19 cellular contexts compared by ENCODE assay signal in the genomic region with DNA sequence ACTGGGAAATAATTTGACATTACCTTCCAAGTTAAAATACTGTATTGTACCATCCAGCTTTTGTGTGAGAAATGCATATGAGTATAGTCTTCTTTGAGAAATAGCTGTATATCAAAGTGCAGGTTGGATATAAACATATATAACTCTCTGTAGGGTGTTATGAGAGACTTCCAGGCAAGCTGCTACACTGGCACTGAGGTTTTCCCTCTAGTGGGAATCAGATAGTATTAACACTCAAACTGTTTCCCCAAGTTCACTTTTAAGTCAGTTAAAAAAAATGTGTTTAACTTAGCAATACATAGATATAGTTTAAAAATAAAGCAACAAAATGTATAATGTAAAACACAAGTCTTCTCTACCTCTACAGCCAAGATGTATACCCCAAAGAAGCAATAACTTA.
DNase-seq lines count a peak whose midpoint lies in the region; ATAC-seq and TF ChIP-seq lines count a peak whose summit lies in the region.
"Had no signal": no experiment of that assay in that cellular context is flagged by ENCODE, and none has a peak within 500 bp of the region (broad histone marks: within the 10 kb centered on the region; RNA-seq: fewer than 3 reads in every experiment).

No MANE protein-coding gene starts in this region.

- TF ChIP-seq EP300 in gastroesophageal sphincter (IDR thresholded peaks at IDR 0.05), result no peak

- H3K36me3 Mint-ChIP-seq in CD4-positive, alpha-beta memory T cell, result no peaks in the 10 kb centered on the region
- H3K36me3 Mint-ChIP-seq: activated naive CD4-positive, alpha-beta T cell treated with anti-CD3 and anti-CD28 coated beads, Interleukin-2, amount 50 U/mL, for 24 hours had no signal

- ATAC-seq in IMR-90 (ENCODE audit: low read depth), result 0 out of 2 replicates have a peak, but pooled peaks have one; percentile 21
- no peak for ATAC-seq in stimulated activated naive CD8-positive, alpha-beta T cell treated with anti-CD3 and anti-CD28 coated beads, Interleukin-15, Interleukin-2, amounts not matched to agents 100 U/mL and 50 U/mL, for 24 hours
- no peak for ATAC-seq in HG02571 (IDR thresholded peaks at IDR 0.05; ENCODE audit: unreplicated experiment)
- ATAC-seq in gastroesophageal sphincter, result no peak
- ATAC-seq: heart right ventricle, left colon had no signal

- no peak overlapping the region for H4K8ac ChIP-seq in IMR-90 (ENCODE audit: low read depth in 2 of 2, low read length in 2 of 2)

- no peak overlapping the region for H4K5ac ChIP-seq in IMR-90 (ENCODE audit: low read depth, low read length)

- H2BK5ac ChIP-seq in IMR-90 (ENCODE audit: low read depth, low read length, poor library complexity, severe bottlenecking), result no peak overlapping the region

- H3K4ac ChIP-seq in IMR-90 (ENCODE audit: low read depth, low read length), result no peak overlapping the region

- H3K23ac ChIP-seq in IMR-90 (ENCODE audit: low read depth, low read length), result no peak overlapping the region

- no peaks in the 10 kb centered on the region for H3K27me3 Mint-ChIP-seq in CD4-positive, alpha-beta memory T cell
- H3K27me3 Mint-ChIP-seq: activated naive CD4-positive, alpha-beta T cell treated with anti-CD3 and anti-CD28 coated beads, Interleukin-2, amount 50 U/mL, for 24 hours had no signal

- BruUV-seq in IMR-90 (replicated peaks; lab: Mats Ljungman, UMichigan), result no TSS peak

- H3K4me3 Mint-ChIP-seq in CD4-positive, alpha-beta memory T cell, result no peak overlapping the region
- H3K4me3 Mint-ChIP-seq: activated naive CD4-positive, alpha-beta T cell treated with anti-CD3 and anti-CD28 coated beads, Interleukin-2, amount 50 U/mL, for 24 hours had no signal

- H3K27me3 ChIP-seq in BJ (ENCODE audit: control insufficient read depth, insufficient read depth, low read length) (no peaks in the 10 kb centered on the region), IMR-90 (ENCODE audit: control insufficient read depth, insufficient read depth, low read length) (peaks cover 2% of the 10 kb centered on the region), adipocyte (replicated peaks; ENCODE audit: control insufficient read depth, insufficient read depth, low read length) (no peaks in the 10 kb centered on the region), kidney epithelial cell (ENCODE audit: control insufficient read depth, insufficient read depth, low read length) (no peaks in the 10 kb centered on the region), gastroesophageal sphincter (no peaks in the 10 kb centered on the region)
- H3K27me3 ChIP-seq in CD4-positive, alpha-beta memory T cell (ENCODE audit: insufficient read depth, low read length), result no peaks in the 10 kb centered on the region
- H3K27me3 ChIP-seq: BLaER1, heart right ventricle, testis had no signal

- no peak overlapping the region; the same call in 1 of the 2 replicates for H3K4me3 ChIP-seq in BJ (ENCODE audit: low read depth, low read length)
- no peak overlapping the region for H3K4me3 ChIP-seq in IMR-90 (ENCODE audit: insufficient read depth, low read depth, low read length)
- H3K4me3 ChIP-seq in adipocyte (ENCODE audit: low read length), result peak overlapping the region; percentile 65
- H3K4me3 ChIP-seq in kidney epithelial cell (ENCODE audit: low read depth, low read length), result no peak overlapping the region
- no peak overlapping the region for H3K4me3 ChIP-seq in CD4-positive, alpha-beta memory T cell (ENCODE audit: low read length in 2 of 2)
- no peak overlapping the region for H3K4me3 ChIP-seq in gastroesophageal sphincter
- H3K4me3 ChIP-seq: BLaER1, prostate gland, testis had no signal

- H2BK120ac ChIP-seq in IMR-90 (ENCODE audit: low read depth, low read length), result no peak overlapping the region

- no peak overlapping the region for H2BK15ac ChIP-seq in IMR-90 (ENCODE audit: low read depth, low read length)

- no peak overlapping the region for H3K56ac ChIP-seq in IMR-90 (ENCODE audit: extremely low read depth, insufficient read depth, low read length)

- no peak overlapping the region for H3K9ac ChIP-seq in IMR-90 (ENCODE audit: low read depth, low read length)
- H3K9ac ChIP-seq in adipocyte (ENCODE audit: low read length), result peak overlapping the region; percentile 58
- H3K9ac ChIP-seq: BLaER1 had no signal

- no peak overlapping the region for H3K18ac ChIP-seq in IMR-90 (ENCODE audit: low read depth, low read length)

- H3K9me3 ChIP-seq in IMR-90 (ENCODE audit: control insufficient read depth, insufficient read depth, low read length), result no peaks in the 10 kb centered on the region
- H3K9me3 ChIP-seq in adipocyte (ENCODE audit: control insufficient read depth, low read length), result peaks cover 5% of the 10 kb centered on the region
- no peaks in the 10 kb centered on the region for H3K9me3 ChIP-seq in CD4-positive, alpha-beta memory T cell (ENCODE audit: control insufficient read depth in 1 of 2, low read length in 2 of 2)
- H3K9me3 ChIP-seq in gastroesophageal sphincter, result no peaks in the 10 kb centered on the region
- H3K9me3 ChIP-seq: BLaER1, heart right ventricle, prostate gland, testis had no signal

- H3K36me3 ChIP-seq in BJ (ENCODE audit: control insufficient read depth, insufficient read depth, low read length) (no peaks in the 10 kb centered on the region), IMR-90 (ENCODE audit: control insufficient read depth, insufficient read depth, low read length) (no peaks in the 10 kb centered on the region), adipocyte (ENCODE audit: control insufficient read depth, insufficient read depth, low read length, severe bottlenecking) (no peaks in the 10 kb centered on the region), kidney epithelial cell (ENCODE audit: control insufficient read depth, insufficient read depth, low read length) (no peaks in the 10 kb centered on the region), gastroesophageal sphincter (no peaks in the 10 kb centered on the region)
- H3K36me3 ChIP-seq in CD4-positive, alpha-beta memory T cell (ENCODE audit: insufficient read depth, low read length), result no peaks in the 10 kb centered on the region
- H3K36me3 ChIP-seq: BLaER1, heart right ventricle, prostate gland had no signal

- in situ Hi-C loops in IMR-90 (cut with MboI; ENCODE audit: low sequenced_read_pairs), result no loop called here

- H4K91ac ChIP-seq in IMR-90 (ENCODE audit: insufficient read depth, low read depth, low read length), result no peak overlapping the region

- no peak overlapping the region for H3K14ac ChIP-seq in IMR-90 (replicated peaks; ENCODE audit: low read depth, low read length)

- intact Hi-C loops in IMR-90 (cut with micrococcal nuclease), result no loop called here
- intact Hi-C loops in CD4-positive, alpha-beta memory T cell (cut with micrococcal nuclease), result no loop called here

- peak overlapping the region; percentile 70 for H3K4me2 ChIP-seq in IMR-90 (ENCODE audit: low read depth, low read length)
- H3K4me2 ChIP-seq: BLaER1 had no signal

- no peak overlapping the region for H2BK20ac ChIP-seq in IMR-90 (ENCODE audit: low read depth, low read length)

- CTCF ChIA-PET in BJ (lab: Yijun Ruan, JAX) (no interaction called here), IMR-90 (lab: Yijun Ruan, JAX) (interaction anchor here (1.2 kb wide), 1 partner anchor 8 kb away, joined by 3 read pairs; no protein-coding TSS in a partner anchor)
- CTCF ChIA-PET in CD4-positive, alpha-beta memory T cell (lab: Charles Lee; ENCODE audit: partially characterized antibody), result no interaction called here

- H3K27ac Mint-ChIP-seq in CD4-positive, alpha-beta memory T cell, result no peak overlapping the region
- H3K27ac Mint-ChIP-seq: activated naive CD4-positive, alpha-beta T cell treated with anti-CD3 and anti-CD28 coated beads, Interleukin-2, amount 50 U/mL, for 24 hours had no signal

- H3K27ac ChIP-seq in IMR-90 (ENCODE audit: insufficient read depth, low read length) (no peak overlapping the region), gastroesophageal sphincter (no peak overlapping the region)
- no peak overlapping the region for H3K27ac ChIP-seq in CD4-positive, alpha-beta memory T cell (ENCODE audit: low read depth, low read length)
- H3K27ac ChIP-seq: BLaER1, heart right ventricle, prostate gland, testis had no signal

- DNase-seq in BJ (ENCODE audit: low read depth) (no peak), IMR-90 (peak; percentile 1), adipocyte (ENCODE audit: low read depth) (peak; percentile 34), kidney epithelial cell (ENCODE audit: low read depth) (no peak)
- no peak for DNase-seq in CD4-positive, alpha-beta memory T cell
- no peak for DNase-seq in stimulated activated naive CD8-positive, alpha-beta T cell treated with anti-CD3 and anti-CD28 coated beads, Interleukin-15, Interleukin-2, amounts not matched to agents 100 U/mL and 50 U/mL, for 24 hours
- DNase-seq: activated CD4-positive, CD25-positive, alpha-beta regulatory T cell treated with anti-CD3 and anti-CD28 coated beads, Interleukin-2, amount 50 U/mL, for 72 hours; activated CD8-positive, alpha-beta memory T cell treated with anti-CD3 and anti-CD28 coated beads, Interleukin-2, amount 50 U/mL, for 4 hours; central memory CD4-positive, alpha-beta T cell; heart right ventricle; left colon; NCI-H1092 treated with DMSO at 0.1 percent for 48 hours; NCI-H446 treated with DMSO at 0.1 percent for 48 hours; testis had no signal

- no peak overlapping the region for H2AK9ac ChIP-seq in IMR-90 (replicated peaks; ENCODE audit: low read depth, low read length, poor library complexity)

- no peaks in the 10 kb centered on the region for H3K4me1 Mint-ChIP-seq in CD4-positive, alpha-beta memory T cell
- H3K4me1 Mint-ChIP-seq: activated naive CD4-positive, alpha-beta T cell treated with anti-CD3 and anti-CD28 coated beads, Interleukin-2, amount 50 U/mL, for 24 hours had no signal

- H2AK5ac ChIP-seq in IMR-90 (ENCODE audit: low read depth, low read length), result no peak overlapping the region

- POLR2A ChIA-PET in BJ (lab: Charles Lee) (no interaction called here), IMR-90 (lab: Charles Lee; ENCODE audit: unreplicated experiment) (no interaction called here)
- POLR2A ChIA-PET in CD4-positive, alpha-beta memory T cell (lab: Charles Lee; ENCODE audit: partially characterized antibody), result no interaction called here

- H2AFZ ChIP-seq in IMR-90 (replicated peaks; ENCODE audit: low read length, poor library complexity), result no peak overlapping the region

- H3K79me1 ChIP-seq in IMR-90 (ENCODE audit: low read depth in 1 of 2, low read length in 2 of 2), result no peaks in the 10 kb centered on the region

- H4K20me1 ChIP-seq in IMR-90 (ENCODE audit: insufficient read depth, low read length), result no peaks in the 10 kb centered on the region
- H4K20me1 ChIP-seq: BLaER1 had no signal

- dilution Hi-C loops in IMR-90 (cut with HindIII; ENCODE audit: low sequenced_read_pairs, unreplicated experiment), result no loop called here

- H3K9me1 ChIP-seq in IMR-90 (ENCODE audit: insufficient read depth, low read length), result no peaks in the 10 kb centered on the region

- H3K4me1 ChIP-seq in IMR-90 (ENCODE audit: control insufficient read depth, insufficient read depth, low read length) (no peaks in the 10 kb centered on the region), adipocyte (ENCODE audit: control insufficient read depth, insufficient read depth, low read length) (no peaks in the 10 kb centered on the region), gastroesophageal sphincter (no peaks in the 10 kb centered on the region)
- H3K4me1 ChIP-seq in CD4-positive, alpha-beta memory T cell (ENCODE audit: insufficient read depth, low read length), result peaks cover 5% of the 10 kb centered on the region
- H3K4me1 ChIP-seq: BLaER1, prostate gland, testis had no signal

- peak; percentile 16; the same call in 1 of the 2 replicates for TF ChIP-seq CTCF in BJ (IDR thresholded peaks at IDR 0.05; ENCODE audit: insufficient read depth, low read depth, low read length)
- no peak for TF ChIP-seq CTCF in IMR-90 (conservative IDR thresholded peaks at IDR 0.05; ENCODE audit: low read depth, low read length)
- TF ChIP-seq CTCF in kidney epithelial cell (IDR thresholded peaks at IDR 0.05; ENCODE audit: insufficient read depth, low read length, poor library complexity, severe bottlenecking), result peak; percentile 16
- TF ChIP-seq CTCF in gastroesophageal sphincter (IDR thresholded peaks at IDR 0.05), result no peak

- no peak for TF ChIP-seq POLR2A in IMR-90 (IDR thresholded peaks at IDR 0.05; ENCODE audit: low read depth, low read length)
- no peak for TF ChIP-seq POLR2A in gastroesophageal sphincter (IDR thresholded peaks at IDR 0.05)

- peaks cover 0 to 8% (median 5%) of the 10 kb centered on the region in 8 donors for H3K9me3 Mint-ChIP-seq in CD4-positive, alpha-beta memory T cell

- no peak for TF ChIP-seq RAD21 in IMR-90 (IDR thresholded peaks at IDR 0.05; ENCODE audit: low read length)

Comparison
In these comparisons a context has a peak if more than half of its experiments do, and no peak if none do; other contexts are left out.
1. DNase-seq: peak in IMR-90 (single experiment) and adipocyte (single experiment); none in BJ (single experiment), kidney epithelial cell (single experiment), CD4-positive, alpha-beta memory T cell (0 of 5) and stimulated activated naive CD8-positive, alpha-beta T cell treated with anti-CD3 and anti-CD28 coated beads, Interleukin-15, Interleukin-2, amounts not matched to agents 100 U/mL and 50 U/mL, for 24 hours (single experiment).
2. CTCF ChIP-seq: peak in BJ (single experiment) and kidney epithelial cell (single experiment); none in IMR-90 (single experiment) and gastroesophageal sphincter (0 of 4).